ENCODE assay signal across 8 cellular contexts in genomic region chr3:153221748-153222162, GRCh38. TPM values are rescaled to one million over a fixed set of nuclear protein-coding genes. Genes with fewer than 3 reads are reported as not detected.
A peak's percentile ranks its signal among the peaks of the same experiment; 100 is the strongest.
DNase-seq lines count a peak whose midpoint lies in the region; ATAC-seq and TF ChIP-seq lines count a peak whose summit lies in the region.

No MANE protein-coding gene starts in this region.

- peak overlapping the region; percentile 59 for H3K4me2 ChIP-seq in PC-3 (ENCODE audit: low read length)

- H3K27ac ChIP-seq in PC-3 (ENCODE audit: low read length), result peak overlapping the region; percentile 89
- H3K27ac ChIP-seq in foreskin keratinocyte, result peak overlapping the region; percentile 47
- H3K27ac ChIP-seq in psoas muscle, result peak overlapping the region; percentile 23

- peaks cover 6% of the 10 kb centered on the region for H3K9me3 Mint-ChIP-seq in activated T-cell treated with anti-CD3 and anti-CD28 coated beads, Interleukin-2, amount 50 U/mL, for 4 hours

- no peaks in the 10 kb centered on the region for H3F3A ChIP-seq in PC-3 (ENCODE audit: low read length, unreplicated experiment)

- H3K9me3 ChIP-seq in PC-3 (ENCODE audit: low read length) (no peaks in the 10 kb centered on the region), psoas muscle (no peaks in the 10 kb centered on the region)

- H3K4me3 ChIP-seq in GM12864 (ENCODE audit: low read depth, low read length) (no peak overlapping the region), PC-3 (ENCODE audit: low read length) (peak overlapping the region; percentile 13; the same call in 1 of the 2 replicates), psoas muscle (no peak overlapping the region)

- peak overlapping the region; percentile 6; the same call in 1 of the 2 replicates for H2AFZ ChIP-seq in PC-3 (ENCODE audit: low read length)

- peaks cover 64% of the 10 kb centered on the region for H3K4me1 Mint-ChIP-seq in activated T-cell treated with anti-CD3 and anti-CD28 coated beads, Interleukin-2, amount 50 U/mL, for 4 hours (ENCODE audit: low read depth)

- DNase-seq in GM12864 (ENCODE audit: low read depth) (peak; percentile 77), PC-3 (peak; percentile 97), foreskin keratinocyte (peak; percentile 99 to 100), psoas muscle (peak; percentile 40 to 53), ureter (ENCODE audit: low spot score) (peak; percentile 70), NCI-H526 treated with DMSO at 0.1 percent for 48 hours (lab: John Stamatoyannopoulos, UW) (no peak)
- DNase-seq in activated T-cell treated with anti-CD3 and anti-CD28 coated beads, Interleukin-2, amount 50 U/mL, for 4 hours, result peak; percentile 56

- H3K4me1 ChIP-seq in PC-3 (ENCODE audit: insufficient read depth, low read length) (peaks cover 24% of the 10 kb centered on the region), foreskin keratinocyte (peaks cover 13% of the 10 kb centered on the region), psoas muscle (no peaks in the 10 kb centered on the region)

- peaks cover 2% of the 10 kb centered on the region for H3K36me3 Mint-ChIP-seq in activated T-cell treated with anti-CD3 and anti-CD28 coated beads, Interleukin-2, amount 50 U/mL, for 4 hours (ENCODE audit: insufficient read depth)

- POLR2A ChIA-PET in PC-3 (lab: Charles Lee; ENCODE audit: unreplicated experiment), result interaction anchor here (0.6 to 1.3 kb wide), 2 partner anchors 31 to 60 kb away, joined by 4 to 7 read pairs; no protein-coding TSS in a partner anchor

- ATAC-seq in HG02763 (IDR thresholded peaks at IDR 0.05; ENCODE audit: unreplicated experiment) (peak; percentile 86), PC-3 (peak; percentile 96), foreskin keratinocyte (peak; percentile 99), psoas muscle (peak; percentile 53 to 78 (median 74))
- ATAC-seq in activated T-cell treated with anti-CD3 and anti-CD28 coated beads, Interleukin-2, amount 50 U/mL, for 4 hours, result peak; percentile 96 to 98

- intact Hi-C loops in PC-3 (cut with micrococcal nuclease) (loop anchor here (1.0 to 5.0 kb wide), 5 partner anchors 36 to 178 kb away; no protein-coding TSS in a partner anchor), psoas muscle (cut with DNase I) (no loop called here)

- H3K4me3 Mint-ChIP-seq in activated T-cell treated with anti-CD3 and anti-CD28 coated beads, Interleukin-2, amount 50 U/mL, for 4 hours, result peak overlapping the region; percentile 80

- H3K9ac ChIP-seq in PC-3 (ENCODE audit: low read length), result peak overlapping the region; percentile 68

- H3K27me3 ChIP-seq in PC-3 (ENCODE audit: low read length) (no peaks in the 10 kb centered on the region), foreskin keratinocyte (no peaks in the 10 kb centered on the region), psoas muscle (ENCODE audit: insufficient read depth in 3 of 3, low read length in 2 of 3) (no peaks in the 10 kb centered on the region)

- no peaks in the 10 kb centered on the region for H3K9me2 ChIP-seq in PC-3 (replicated peaks; ENCODE audit: low read length)

- no TSS peak for BruUV-seq in PC-3 (replicated peaks; lab: Mats Ljungman, UMichigan)

- TF ChIP-seq CTCF in GM12864 (IDR thresholded peaks at IDR 0.05; ENCODE audit: low read depth, low read length, missing control alignments) (no peak), PC-3 (conservative IDR thresholded peaks at IDR 0.05; ENCODE audit: low read depth, low read length) (no peak), foreskin keratinocyte (conservative IDR thresholded peaks at IDR 0.05) (no peak), psoas muscle (IDR thresholded peaks at IDR 0.05) (no peak)

- no peaks in the 10 kb centered on the region for H3K79me2 ChIP-seq in PC-3 (ENCODE audit: low read length)

- H3K27me3 Mint-ChIP-seq in activated T-cell treated with anti-CD3 and anti-CD28 coated beads, Interleukin-2, amount 50 U/mL, for 4 hours (ENCODE audit: low read depth), result no peaks in the 10 kb centered on the region

- CTCF ChIA-PET in PC-3 (lab: Charles Lee), result interaction anchor here (0.6 to 0.9 kb wide), 3 partner anchors 67 to 306 kb away, joined by 3 to 4 read pairs (median 3); no protein-coding TSS in a partner anchor

- 59 to 69% (median 64%) methylated on average over 9 of the region's 9 CpGs for WGBS in psoas muscle, 3 donors

- H3K36me3 ChIP-seq in PC-3 (ENCODE audit: low read depth, low read length) (no peaks in the 10 kb centered on the region), psoas muscle (ENCODE audit: insufficient read depth in 1 of 2, low read depth in 1 of 2) (no peaks in the 10 kb centered on the region)

- no peaks in the 10 kb centered on the region for H4K20me1 ChIP-seq in PC-3 (ENCODE audit: low read length)

RNA-seq across cellular contexts. Expression of gene RAP2B, which starts 59.7 kb away (rescaled TPM):
- total RNA-seq in PC-3 (2014; rRNA removed) (37.8 and 41.4 TPM in 2 replicates), foreskin keratinocyte (25.8 and 28.0 TPM in 2 replicates), psoas muscle (1 to 10 TPM; 1.8 to 3.2 (median 2.7) TPM), ureter (14.9 TPM)
- total RNA-seq in activated T-cell treated with anti-CD3 and anti-CD28 coated beads, Interleukin-2, amount 50 U/mL, for 4 hours, result 10 to 100 TPM; 12.3 to 15.2 (median 13.2) TPM
- polyA plus RNA-seq in foreskin keratinocyte (11.8 and 12.2 TPM in 2 replicates), psoas muscle (1 to 10 TPM in 2 of 3 donors, under 1 TPM in 1; 0.49 to 1.5 (median 1.4) TPM)

Comparison
In these comparisons a context has a peak if more than half of its experiments do, and no peak if none do; other contexts are left out.
1. H3K27ac ChIP-seq: peak in every context shown above with its lines; median percentile 89 in PC-3; 47 in foreskin keratinocyte; 23 in psoas muscle.